Comparison of ENCODE assay signal across 8 cellular contexts in the genomic region with DNA sequence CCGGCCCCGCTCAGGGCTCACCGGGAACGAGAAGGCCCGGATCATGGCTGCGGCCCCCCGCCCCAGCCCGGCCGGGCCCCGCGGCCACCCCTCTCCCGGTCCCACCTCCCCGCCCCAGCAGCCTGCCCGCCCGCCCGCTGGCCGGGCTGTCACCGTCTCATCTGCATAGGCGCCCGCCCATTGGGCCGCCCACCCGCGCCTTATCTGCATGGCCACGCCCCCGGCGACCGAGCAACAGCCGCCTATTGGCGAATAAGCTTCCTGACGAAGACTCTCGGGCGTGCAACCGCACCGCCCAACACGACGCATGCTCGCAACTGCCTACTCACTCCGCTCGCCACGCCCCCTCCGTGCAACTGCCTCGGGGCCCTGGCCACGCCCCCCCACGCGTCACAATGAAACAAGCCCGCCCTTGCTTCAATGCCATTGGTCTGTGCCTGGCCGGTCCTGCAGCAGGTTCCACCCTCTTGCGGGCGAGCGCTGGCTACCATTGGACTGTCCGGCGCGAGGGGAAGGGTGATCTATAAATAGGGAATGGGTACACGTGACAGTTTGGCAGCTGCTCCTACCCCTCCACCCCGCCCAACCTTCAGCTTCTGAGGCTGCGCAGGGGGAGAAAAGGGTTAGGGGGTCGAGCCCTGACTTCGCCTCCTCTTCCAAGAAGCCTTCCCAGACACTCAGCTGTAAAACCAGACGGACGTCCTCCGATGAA. TPM values are rescaled to one million over a fixed set of nuclear protein-coding genes. Genes with fewer than 3 reads are reported as not detected.
DNase-seq lines count a peak whose midpoint lies in the region; ATAC-seq and TF ChIP-seq lines count a peak whose summit lies in the region.

A gene with protein sequence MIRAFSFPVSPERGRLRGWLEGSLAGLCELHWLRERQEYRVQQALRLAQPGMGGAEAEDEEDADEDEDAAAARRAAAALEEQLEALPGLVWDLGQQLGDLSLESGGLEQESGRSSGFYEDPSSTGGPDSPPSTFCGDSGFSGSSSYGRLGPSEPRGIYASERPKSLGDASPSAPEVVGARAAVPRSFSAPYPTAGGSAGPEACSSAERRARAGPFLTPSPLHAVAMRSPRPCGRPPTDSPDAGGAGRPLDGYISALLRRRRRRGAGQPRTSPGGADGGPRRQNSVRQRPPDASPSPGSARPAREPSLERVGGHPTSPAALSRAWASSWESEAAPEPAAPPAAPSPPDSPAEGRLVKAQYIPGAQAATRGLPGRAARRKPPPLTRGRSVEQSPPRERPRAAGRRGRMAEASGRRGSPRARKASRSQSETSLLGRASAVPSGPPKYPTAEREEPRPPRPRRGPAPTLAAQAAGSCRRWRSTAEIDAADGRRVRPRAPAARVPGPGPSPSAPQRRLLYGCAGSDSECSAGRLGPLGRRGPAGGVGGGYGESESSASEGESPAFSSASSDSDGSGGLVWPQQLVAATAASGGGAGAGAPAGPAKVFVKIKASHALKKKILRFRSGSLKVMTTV (minus strand): TSS at position 163 of the 712 bp plus-strand sequence. CDS start 118 bp downstream, at position 45.

- H3K4me3 ChIP-seq in astrocyte of the cerebellum (ENCODE audit: low read depth, low read length): peak within 1 kb of the TSS; percentile 49
- peak within 1 kb of the TSS; percentile 45 for H3K4me3 ChIP-seq in right cardiac atrium (ENCODE audit: low read length)
- H3K4me3 ChIP-seq in prostate gland: peak within 1 kb of the TSS; percentile 48 to 59

- ATAC-seq in GM18499 (IDR thresholded peaks at IDR 0.05; ENCODE audit: insufficient read depth, unreplicated experiment): peak; percentile 87
- peak; percentile 82 for ATAC-seq in HG02973 (IDR thresholded peaks at IDR 0.05; ENCODE audit: unreplicated experiment)
- peak; percentile 97 for ATAC-seq in right cardiac atrium

- intact Hi-C loops in right cardiac atrium (cut with DNase I) (loop anchor here in 3 of 4 donors (5.0 to 10.0 kb wide), 3 partner anchors 44 to 134 kb away; no protein-coding TSS in a partner anchor), prostate gland (cut with DNase I) (no loop called here)

- H3K27me3 ChIP-seq in right cardiac atrium (ENCODE audit: control insufficient read depth, insufficient read depth) (no peaks in the 10 kb centered on the region), prostate gland (replicated peaks; ENCODE audit: insufficient read depth) (no peaks in the 10 kb centered on the region)

- no peaks in the 10 kb centered on the region for H3K4me1 ChIP-seq in right cardiac atrium (ENCODE audit: control insufficient read depth, insufficient read depth, low read length)
- peaks cover 4% of the 10 kb centered on the region for H3K4me1 ChIP-seq in prostate gland (replicated peaks)

- WGBS in right cardiac atrium: under 1% methylated on average over 61 of the region's 61 CpGs
- WGBS in prostate gland: 0% methylated on average over 36 of the region's 61 CpGs

- DNase-seq in NCI-H1930 (lab: John Stamatoyannopoulos, UW) (peak; percentile 100), T-helper 22 cell (ENCODE audit: low read depth) (peak; percentile 100), astrocyte of the cerebellum (ENCODE audit: low read depth) (peak; percentile 97), right cardiac atrium (peak; percentile 100), prostate gland (ENCODE audit: low spot score) (peak; percentile 100), ureter (ENCODE audit: low spot score) (peak; percentile 100)

- peak within 1 kb of the TSS; percentile 28 for H3K27ac ChIP-seq in right cardiac atrium (ENCODE audit: low read length)
- peak within 1 kb of the TSS; percentile 65 to 74 for H3K27ac ChIP-seq in prostate gland

- TF ChIP-seq CTCF in astrocyte of the cerebellum (IDR thresholded peaks at IDR 0.05; ENCODE audit: low read depth, low read length, missing control alignments) (no peak), prostate gland (IDR thresholded peaks at IDR 0.05) (peak; percentile 25 to 65 (median 44))

- in situ Hi-C loops in astrocyte of the cerebellum (cut with HindIII; ENCODE audit: low sequenced_read_pairs): no loop called here

- H3K9me3 ChIP-seq in right cardiac atrium (ENCODE audit: control insufficient read depth, low read length): no peaks in the 10 kb centered on the region
- H3K9me3 ChIP-seq in prostate gland: no peaks in the 10 kb centered on the region

- no peaks in the 10 kb centered on the region for H3K36me3 ChIP-seq in prostate gland

- peak; percentile 25 for TF ChIP-seq POLR2A in prostate gland (IDR thresholded peaks at IDR 0.05)

RNA-seq across cellular contexts. Expression of the gene that starts here (rescaled TPM):
- 10 to 100 TPM; 24.6 to 46.5 (median 37.2) TPM for total RNA-seq in right cardiac atrium
- 28.3 TPM for polyA plus RNA-seq in right cardiac atrium
- total RNA-seq in prostate gland: 10 to 100 TPM in 1 of 2 donors, 1 to 10 TPM in 1; 8.6 to 28.1 TPM
- 25.6 TPM for total RNA-seq in ureter

Comparison
In these comparisons a context has a peak if more than half of its experiments do, and no peak if none do; other contexts are left out.
1. Peak in every context shown above with its lines: DNase-seq, ATAC-seq, H3K4me3 ChIP-seq and H3K27ac ChIP-seq.